Comparison of ENCODE assay signal across 11 cellular contexts in genomic region chr20:50308166-50308512, GRCh38.
DNase-seq lines count a peak whose midpoint lies in the region; ATAC-seq and TF ChIP-seq lines count a peak whose summit lies in the region.
"Had no signal": no experiment of that assay in that cellular context is flagged by ENCODE, and none has a peak within 500 bp of the region (broad histone marks: within the 10 kb centered on the region; RNA-seq: fewer than 3 reads in every experiment).

No MANE protein-coding gene starts in this region.

- in situ Hi-C loops in gastrocnemius medialis (cut with MboI; ENCODE audit: low sequenced_read_pairs in 4 of 4) = no loop called here

- H3K36me3 ChIP-seq in adipocyte (ENCODE audit: control insufficient read depth, insufficient read depth, low read length, severe bottlenecking) = no peaks in the 10 kb centered on the region
- H3K36me3 ChIP-seq in hepatocyte (replicated peaks; ENCODE audit: insufficient read depth, low read depth) = no peaks in the 10 kb centered on the region
- H3K36me3 ChIP-seq in gastrocnemius medialis = no peaks in the 10 kb centered on the region
- H3K36me3 ChIP-seq in MG63 = no peaks in the 10 kb centered on the region
- H3K36me3 ChIP-seq: cardiac muscle cell had no signal

- H3K4me2 ChIP-seq in hepatocyte = peak overlapping the region; percentile 47

- intact Hi-C loops in gastrocnemius medialis (cut with DNase I; ENCODE audit: low total_unique reads) = loop anchor here (1.0 to 10.0 kb wide), 3 partner anchors 87 to 267 kb away; no protein-coding TSS in a partner anchor

- H3K9me3 ChIP-seq in adipocyte (ENCODE audit: control insufficient read depth, low read length) (no peaks in the 10 kb centered on the region), hepatocyte (ENCODE audit: low read depth) (no peaks in the 10 kb centered on the region), gastrocnemius medialis (no peaks in the 10 kb centered on the region), MG63 (no peaks in the 10 kb centered on the region)

- peaks cover 73% of the 10 kb centered on the region for H3K4me1 ChIP-seq in adipocyte (ENCODE audit: control insufficient read depth, insufficient read depth, low read length)
- H3K4me1 ChIP-seq in hepatocyte (ENCODE audit: insufficient read depth) = peaks cover 50% of the 10 kb centered on the region
- H3K4me1 ChIP-seq in gastrocnemius medialis = peaks cover 52 to 58% of the 10 kb centered on the region in 2 donors

- no peak for TF ChIP-seq CTCF in hepatocyte (IDR thresholded peaks at IDR 0.05; ENCODE audit: poor library complexity)
- no peak for TF ChIP-seq CTCF in gastrocnemius medialis (IDR thresholded peaks at IDR 0.05 in 4 of 5, conservative IDR thresholded peaks at IDR 0.05 in 1 of 5)

- ATAC-seq in gastrocnemius medialis (no peak), GM18870 (IDR thresholded peaks at IDR 0.05; ENCODE audit: unreplicated experiment) (no peak), GM18868 (IDR thresholded peaks at IDR 0.05; ENCODE audit: unreplicated experiment) (no peak)
- ATAC-seq: CD8-positive, alpha-beta T cell had no signal

- H3K4me3 ChIP-seq in adipocyte (ENCODE audit: low read length) = peak overlapping the region; percentile 52
- no peak overlapping the region for H3K4me3 ChIP-seq in hepatocyte
- no peak overlapping the region for H3K4me3 ChIP-seq in gastrocnemius medialis
- H3K4me3 ChIP-seq in MG63 = no peak overlapping the region
- H3K4me3 ChIP-seq: cardiac muscle cell had no signal

- H3K27ac ChIP-seq in hepatocyte = peak overlapping the region; percentile 92
- peak overlapping the region; percentile 87 to 95 (median 90) for H3K27ac ChIP-seq in gastrocnemius medialis
- H3K27ac ChIP-seq: cardiac muscle cell had no signal

- no peak overlapping the region for H2AFZ ChIP-seq in hepatocyte

- no peak for TF ChIP-seq POLR2A in gastrocnemius medialis (IDR thresholded peaks at IDR 0.05)

- no peaks in the 10 kb centered on the region for H4K20me1 ChIP-seq in hepatocyte (ENCODE audit: insufficient read depth, poor library complexity, severe bottlenecking)

- no peaks in the 10 kb centered on the region for H3K79me2 ChIP-seq in hepatocyte

- 74% methylated on average over 3 of the region's 3 CpGs for WGBS in hepatocyte (ENCODE audit: low lambda C conversion rate, missing lambda C conversion rate)

- H3K27me3 ChIP-seq in adipocyte (replicated peaks; ENCODE audit: control insufficient read depth, insufficient read depth, low read length) (no peaks in the 10 kb centered on the region), hepatocyte (no peaks in the 10 kb centered on the region), gastrocnemius medialis (no peaks in the 10 kb centered on the region), MG63 (no peaks in the 10 kb centered on the region)
- H3K27me3 ChIP-seq: cardiac muscle cell had no signal

- peak overlapping the region; percentile 77 for H3K9ac ChIP-seq in adipocyte (ENCODE audit: low read length)

- no peaks in the 10 kb centered on the region for H3K9me2 ChIP-seq in hepatocyte (replicated peaks; ENCODE audit: insufficient read depth)

- peak; percentile 70 for DNase-seq in EH (ENCODE audit: low read depth)
- DNase-seq in adipocyte (ENCODE audit: low read depth) = peak; percentile 30
- no peak for DNase-seq in hepatocyte (ENCODE audit: low spot score)
- DNase-seq in gastrocnemius medialis = no peak
- DNase-seq in MG63 = no peak
- no peak for DNase-seq in stimulated activated CD8-positive, alpha-beta memory T cell treated with anti-CD3 and anti-CD28 coated beads, Interleukin-4, amount 100 ng/mL, for 48 hours
- DNase-seq: CD8-positive, alpha-beta T cell; Karpas-422 had no signal

Comparison
In these comparisons a context has a peak if more than half of its experiments do, and no peak if none do; other contexts are left out.
1. DNase-seq: peak in EH (single experiment) and adipocyte (single experiment); none in hepatocyte (single experiment), gastrocnemius medialis (0 of 2), MG63 (single experiment) and stimulated activated CD8-positive, alpha-beta memory T cell treated with anti-CD3 and anti-CD28 coated beads, Interleukin-4, amount 100 ng/mL, for 48 hours (single experiment).